In genomic region chr2:206159346-206160123, GRCh38 we compare ENCODE assay signal across 1 cellular context.
TF ChIP-seq lines count a peak whose summit lies in the region.

EEF1B2 (plus strand) TSS chr2:206159895; CDS start chr2:206159980, 85 bp downstream.
NDUFS1 (minus strand) TSS chr2:206159444; CDS start chr2:206153678, 5,766 bp downstream.

TF ChIP-seq in HEK293, 187 proteins besides CTCF, POLR2A, EP300 and RAD21 (continued from another document and continues in another):
- no peak for TF ChIP-seq PRDM4 (tag by site-specific recombination; IDR thresholded peaks at IDR 0.05)
- peak; percentile 90 for TF ChIP-seq SP2 (tag by site-specific recombination; IDR thresholded peaks at IDR 0.05)
- no peak for TF ChIP-seq ZNF513 (tag by site-specific recombination; IDR thresholded peaks at IDR 0.05)
- peak; percentile 49 for TF ChIP-seq ZNF366 (tag by site-specific recombination; conservative IDR thresholded peaks at IDR 0.05)
- TF ChIP-seq ZNF148 (tag by site-specific recombination; IDR thresholded peaks at IDR 0.05; ENCODE audit: borderline replicate concordance) = no peak
- no peak for TF ChIP-seq ZNF132 (tag by site-specific recombination; IDR thresholded peaks at IDR 0.05; ENCODE audit: borderline replicate concordance)
- no peak for TF ChIP-seq ZNF140 (tag by site-specific recombination; IDR thresholded peaks at IDR 0.05)
- TF ChIP-seq ZXDB (tag by site-specific recombination; IDR thresholded peaks at IDR 0.05) = peak; percentile 37
- no peak for TF ChIP-seq ZNF37A (tag by site-specific recombination; IDR thresholded peaks at IDR 0.05)
- TF ChIP-seq ZNF394 (tag by site-specific recombination; IDR thresholded peaks at IDR 0.05; ENCODE audit: borderline replicate concordance) = no peak
- TF ChIP-seq ZBTB1 (tag by site-specific recombination; IDR thresholded peaks at IDR 0.05) = no peak
- TF ChIP-seq REST (tag by site-specific recombination; IDR thresholded peaks at IDR 0.05) = no peak
- TF ChIP-seq ZNF645 (tag by site-specific recombination; IDR thresholded peaks at IDR 0.05) = no peak
- no peak for TF ChIP-seq EGR2 (tag by site-specific recombination; IDR thresholded peaks at IDR 0.05; ENCODE audit: low read depth)
- no peak for TF ChIP-seq GLI2 (tag by site-specific recombination; IDR thresholded peaks at IDR 0.05; ENCODE audit: borderline replicate concordance, low read depth)
- no peak for TF ChIP-seq ZNF792 (tag by site-specific recombination; IDR thresholded peaks at IDR 0.05)
- TF ChIP-seq TRIM28 (IDR thresholded peaks at IDR 0.05; ENCODE audit: borderline replicate concordance, low read length) = 0 out of 2 replicates have a peak, but pooled peaks have one; percentile 34
- TF ChIP-seq ZNF362 (tag by site-specific recombination; IDR thresholded peaks at IDR 0.05) = no peak
- no peak for TF ChIP-seq ZNF174 (tag by site-specific recombination; IDR thresholded peaks at IDR 0.05)
- no peak for TF ChIP-seq ZNF596 (tag by site-specific recombination; IDR thresholded peaks at IDR 0.05)
- peak; percentile 61 for TF ChIP-seq YY1 (tag by site-specific recombination; IDR thresholded peaks at IDR 0.05)
- TF ChIP-seq ZNF2 (tag by site-specific recombination; IDR thresholded peaks at IDR 0.05) = no peak
- TF ChIP-seq ZFP3 (tag by site-specific recombination; IDR thresholded peaks at IDR 0.05; ENCODE audit: low read depth) = no peak
- no peak for TF ChIP-seq ZNF600 (tag by site-specific recombination; IDR thresholded peaks at IDR 0.05)
- TF ChIP-seq ZNF791 (tag by site-specific recombination; IDR thresholded peaks at IDR 0.05) = no peak
- no peak for TF ChIP-seq ZNF146 (tag by site-specific recombination; IDR thresholded peaks at IDR 0.05)
- peak; percentile 54; the same call in 1 of the 2 replicates for TF ChIP-seq KLF8 (tag by site-specific recombination; IDR thresholded peaks at IDR 0.05)
- no peak for TF ChIP-seq ZSCAN18 (tag by site-specific recombination; IDR thresholded peaks at IDR 0.05)
- TF ChIP-seq ZBTB48 (tag by site-specific recombination; IDR thresholded peaks at IDR 0.05) = no peak
- no peak for TF ChIP-seq ZNF664 (tag by site-specific recombination; IDR thresholded peaks at IDR 0.05)
- no peak for TF ChIP-seq ZNF654 (tag by site-specific recombination; IDR thresholded peaks at IDR 0.05; ENCODE audit: low read depth)
- TF ChIP-seq KLF10 (tag by site-specific recombination; IDR thresholded peaks at IDR 0.05) = peak; percentile 27; the same call in 1 of the 2 replicates
- no peak for TF ChIP-seq ZNF623 (tag by site-specific recombination; IDR thresholded peaks at IDR 0.05)
- no peak for TF ChIP-seq ZSCAN23 (tag by site-specific recombination; IDR thresholded peaks at IDR 0.05)
- TF ChIP-seq ZNF266 (tag by site-specific recombination; IDR thresholded peaks at IDR 0.05; ENCODE audit: low read depth) = no peak
- no peak for TF ChIP-seq ZNF548 (tag by site-specific recombination; IDR thresholded peaks at IDR 0.05)
- no peak for TF ChIP-seq ZBTB49 (tag by site-specific recombination; IDR thresholded peaks at IDR 0.05; ENCODE audit: low read depth)
- TF ChIP-seq ZNF624 (tag by site-specific recombination; IDR thresholded peaks at IDR 0.05) = no peak
- TF ChIP-seq ZNF416 (tag by site-specific recombination; IDR thresholded peaks at IDR 0.05) = no peak
- peak; percentile 97 for TF ChIP-seq ZNF341 (tag by site-specific recombination; IDR thresholded peaks at IDR 0.05; ENCODE audit: low read depth)
- TF ChIP-seq ZBTB44 (tag by site-specific recombination; IDR thresholded peaks at IDR 0.05) = no peak
- no peak for TF ChIP-seq ZNF677 (tag by site-specific recombination; IDR thresholded peaks at IDR 0.05)
- TF ChIP-seq ZNF629 (tag by site-specific recombination; IDR thresholded peaks at IDR 0.05) = peak; percentile 71
- TF ChIP-seq ZNF843 (tag by site-specific recombination; IDR thresholded peaks at IDR 0.05) = no peak
- no peak for TF ChIP-seq ZNF555 (tag by site-specific recombination; conservative IDR thresholded peaks at IDR 0.05)
- TF ChIP-seq ZBTB8A (tag by site-specific recombination; IDR thresholded peaks at IDR 0.05) = peak; percentile 70; the same call in 1 of the 2 replicates
